11 cellular contexts compared by ENCODE assay signal in genomic region chr12:125549836-125550235, GRCh38.
DNase-seq lines count a peak whose midpoint lies in the region; ATAC-seq and TF ChIP-seq lines count a peak whose summit lies in the region.
"Had no signal": no experiment of that assay in that cellular context is flagged by ENCODE, and none has a peak within 500 bp of the region (broad histone marks: within the 10 kb centered on the region; RNA-seq: fewer than 3 reads in every experiment).

No MANE protein-coding gene starts in this region.

- intact Hi-C loops in adrenal gland (cut with DNase I) = no loop called here

- H3K36me3 Mint-ChIP-seq in activated naive CD8-positive, alpha-beta T cell treated with anti-CD3 and anti-CD28 coated beads, Interleukin-2, amount 50 U/mL, for 24 hours (ENCODE audit: low read depth) = no peaks in the 10 kb centered on the region

- peaks cover 13% of the 10 kb centered on the region for H3K9me3 Mint-ChIP-seq in activated naive CD8-positive, alpha-beta T cell treated with anti-CD3 and anti-CD28 coated beads, Interleukin-2, amount 50 U/mL, for 24 hours

- in situ Hi-C loops in astrocyte of the cerebellum (cut with HindIII; ENCODE audit: low sequenced_read_pairs) = no loop called here

- H3K4me1 ChIP-seq in mesendoderm (ENCODE audit: control insufficient read depth, low read depth, low read length) (no peaks in the 10 kb centered on the region), adrenal gland (replicated peaks in 1 of 2) (no peaks in the 10 kb centered on the region)

- DNase-seq in GM06990 (ENCODE audit: extremely low read depth, insufficient read length) (no peak), astrocyte of the cerebellum (ENCODE audit: low read depth) (no peak), mesendoderm (peak; percentile 54), adrenal gland (no peak)
- DNase-seq in Jurkat, Clone E6-1 (ENCODE audit: low read depth, low spot score) = peak; percentile 7
- DNase-seq in activated naive CD8-positive, alpha-beta T cell treated with anti-CD3 and anti-CD28 coated beads, Interleukin-2, amount 50 U/mL, for 24 hours = no peak
- DNase-seq: kidney, SHP77 had no signal

- H3K27ac ChIP-seq in mesendoderm (ENCODE audit: low read depth, low read length) (no peak overlapping the region), adrenal gland (no peak overlapping the region)
- H3K27ac ChIP-seq: epithelial cell of prostate had no signal

- H3K4ac ChIP-seq in mesendoderm (ENCODE audit: low read depth, low read length) = no peak overlapping the region

- H3K4me3 Mint-ChIP-seq in activated naive CD8-positive, alpha-beta T cell treated with anti-CD3 and anti-CD28 coated beads, Interleukin-2, amount 50 U/mL, for 24 hours = no peak overlapping the region

- H2AK5ac ChIP-seq in mesendoderm (ENCODE audit: low read length) = no peak overlapping the region

- TF ChIP-seq POLR2A in adrenal gland (IDR thresholded peaks at IDR 0.05) = no peak

- H3K9me3 ChIP-seq in adrenal gland (replicated peaks in 1 of 3) = no peaks in the 10 kb centered on the region

- no peak overlapping the region for H2BK15ac ChIP-seq in mesendoderm (replicated peaks; ENCODE audit: low read depth)

- H3K79me1 ChIP-seq in mesendoderm (ENCODE audit: low read length) = no peaks in the 10 kb centered on the region

- no peak overlapping the region for H3K9ac ChIP-seq in mesendoderm (ENCODE audit: low read length)

- no peak overlapping the region for H3K23ac ChIP-seq in mesendoderm (ENCODE audit: low read length)

- H3K79me2 ChIP-seq in mesendoderm (ENCODE audit: control insufficient read depth, insufficient read depth, low read length) = no peaks in the 10 kb centered on the region

- no peak overlapping the region for H3K56ac ChIP-seq in mesendoderm (ENCODE audit: low read length)

- H4K8ac ChIP-seq in mesendoderm (ENCODE audit: low read depth, low read length) = no peak overlapping the region

- ATAC-seq in GM18907 (IDR thresholded peaks at IDR 0.05; ENCODE audit: unreplicated experiment) (no peak), GM21381 (IDR thresholded peaks at IDR 0.05; ENCODE audit: unreplicated experiment) (no peak)
- no peak for ATAC-seq in activated naive CD8-positive, alpha-beta T cell treated with anti-CD3 and anti-CD28 coated beads, Interleukin-2, amount 50 U/mL, for 24 hours

- no peak overlapping the region for H2BK5ac ChIP-seq in mesendoderm (ENCODE audit: low read length)

- no peak overlapping the region for H2BK120ac ChIP-seq in mesendoderm (ENCODE audit: low read depth, low read length)

- H3K27ac Mint-ChIP-seq in activated naive CD8-positive, alpha-beta T cell treated with anti-CD3 and anti-CD28 coated beads, Interleukin-2, amount 50 U/mL, for 24 hours = no peak overlapping the region

- H3K4me3 ChIP-seq in GM06990 (replicated peaks; ENCODE audit: low read depth, low read length) (no peak overlapping the region), astrocyte of the cerebellum (ENCODE audit: low read depth, low read length) (no peak overlapping the region), mesendoderm (ENCODE audit: low read length) (no peak overlapping the region), adrenal gland (no peak overlapping the region)
- no peak overlapping the region for H3K4me3 ChIP-seq in Jurkat, Clone E6-1 (ENCODE audit: low read length)

- H3K36me3 ChIP-seq in GM06990 (ENCODE audit: control insufficient read depth, insufficient read depth, low read length) (no peaks in the 10 kb centered on the region), mesendoderm (ENCODE audit: control insufficient read depth, insufficient read depth, low read length) (no peaks in the 10 kb centered on the region), adrenal gland (replicated peaks in 1 of 2) (no peaks in the 10 kb centered on the region)

- H3K27me3 ChIP-seq in GM06990 (replicated peaks; ENCODE audit: control insufficient read depth, insufficient read depth, low read length) (no peaks in the 10 kb centered on the region; the same call in 1 of the 2 replicates), mesendoderm (ENCODE audit: insufficient read depth, low read length, poor library complexity) (no peaks in the 10 kb centered on the region), adrenal gland (no peaks in the 10 kb centered on the region)

- H4K5ac ChIP-seq in mesendoderm (ENCODE audit: low read length) = no peak overlapping the region

- TF ChIP-seq CTCF in GM06990 (IDR thresholded peaks at IDR 0.05; ENCODE audit: insufficient read depth, low read length, poor library complexity, severe bottlenecking) (peak; percentile 66), astrocyte of the cerebellum (IDR thresholded peaks at IDR 0.05; ENCODE audit: low read depth, low read length, missing control alignments) (peak; percentile 34), adrenal gland (IDR thresholded peaks at IDR 0.05) (no peak)

- no peak overlapping the region for H3K4me2 ChIP-seq in mesendoderm (ENCODE audit: low read length)

- H3K18ac ChIP-seq in mesendoderm (ENCODE audit: low read length) = no peak overlapping the region

- WGBS in mesendoderm (ENCODE audit: extremely low coverage, insufficient coverage, low lambda C conversion rate) = no CpG with 5 or more reads among the region's 4 CpGs
- 62 to 74% (median 63%) methylated on average over 4 of the region's 4 CpGs for WGBS in adrenal gland, 4 donors

- H3K27me3 Mint-ChIP-seq in activated naive CD8-positive, alpha-beta T cell treated with anti-CD3 and anti-CD28 coated beads, Interleukin-2, amount 50 U/mL, for 24 hours = no peaks in the 10 kb centered on the region

- no peaks in the 10 kb centered on the region for H3K4me1 Mint-ChIP-seq in activated naive CD8-positive, alpha-beta T cell treated with anti-CD3 and anti-CD28 coated beads, Interleukin-2, amount 50 U/mL, for 24 hours

Comparison
In these comparisons a context has a peak if more than half of its experiments do, and no peak if none do; other contexts are left out.
1. DNase-seq: peak in Jurkat, Clone E6-1 (single experiment) and mesendoderm (single experiment); none in GM06990 (single experiment), astrocyte of the cerebellum (single experiment), activated naive CD8-positive, alpha-beta T cell treated with anti-CD3 and anti-CD28 coated beads, Interleukin-2, amount 50 U/mL, for 24 hours (single experiment) and adrenal gland (0 of 7).
2. CTCF ChIP-seq: peak in GM06990 (single experiment) and astrocyte of the cerebellum (single experiment); none in adrenal gland (0 of 6).